ENCODE assay signal across 10 cellular contexts in genomic region chr1:180269848-180270766, GRCh38. TPM values are rescaled to one million over a fixed set of nuclear protein-coding genes. Genes with fewer than 3 reads are reported as not detected.
DNase-seq lines count a peak whose midpoint lies in the region; ATAC-seq, FAIRE-seq and TF ChIP-seq lines count a peak whose summit lies in the region.
"Had no signal": no experiment of that assay in that cellular context is flagged by ENCODE, and none has a peak within 500 bp of the region (broad histone marks: within the 10 kb centered on the region; RNA-seq: fewer than 3 reads in every experiment).

No MANE protein-coding gene starts in this region.

- H3K27me3 ChIP-seq in small intestine (ENCODE audit: control insufficient read depth in 2 of 2, insufficient read depth in 2 of 2, low read length in 2 of 2) (no peaks in the 10 kb centered on the region), ovary (no peaks in the 10 kb centered on the region)
- H3K27me3 ChIP-seq: BLaER1 had no signal

- no peaks in the 10 kb centered on the region for H3K9me3 ChIP-seq in small intestine (ENCODE audit: control insufficient read depth, low read depth)
- no peaks in the 10 kb centered on the region for H3K9me3 ChIP-seq in ovary
- H3K9me3 ChIP-seq: BLaER1 had no signal

- no peak for FAIRE-seq in small intestine (lab: Jason Lieb, UNC)

- intact Hi-C loops in left cardiac atrium (cut with DNase I) (no loop called here), ovary (cut with DNase I) (no loop called here)

- DNase-seq in NCI-H2196 (lab: John Stamatoyannopoulos, UW; ENCODE audit: unreplicated experiment) (peak; percentile 15), NCI-H2196 treated with DMSO at 0.1 percent for 48 hours (lab: John Stamatoyannopoulos, UW; ENCODE audit: unreplicated experiment) (no peak), RPMI8226 (peak; percentile 61), left cardiac atrium (no peak), small intestine (peak; percentile 94), DMS114 treated with DMSO at 0.1 percent for 48 hours (lab: John Stamatoyannopoulos, UW; ENCODE audit: unreplicated experiment) (no peak), amygdala (lab: John Stamatoyannopoulos, UW) (no peak), ovary (no peak)
- DNase-seq: stimulated activated CD4-positive, alpha-beta T cell treated with anti-CD3 and anti-CD28 coated beads, Interleukin-15, amount 100 ng/mL, for 24 hours had no signal

- no peak for TF ChIP-seq CTCF in ovary (IDR thresholded peaks at IDR 0.05)

- WGBS in small intestine, 3 donors: 19 to 57% (median 35%) methylated on average over 13 of the region's 13 CpGs
- 86 to 91% (median 88%) methylated on average over 13 of the region's 13 CpGs for WGBS in ovary, 3 donors

- ATAC-seq in left cardiac atrium: peak; percentile 10 to 57

- H3K4me1 ChIP-seq in small intestine (ENCODE audit: control insufficient read depth in 2 of 2, insufficient read depth in 1 of 2, low read depth in 1 of 2, low read length in 1 of 2) (peaks cover 5 to 12% of the 10 kb centered on the region in 2 donors), ovary (ENCODE audit: insufficient read depth) (peaks cover 5% of the 10 kb centered on the region)

- no peak for TF ChIP-seq POLR2A in ovary (IDR thresholded peaks at IDR 0.05)

- H3K27ac ChIP-seq in small intestine (ENCODE audit: low read depth in 1 of 2, low read length in 1 of 2) (peak overlapping the region; percentile 82 to 84), ovary (no peak overlapping the region)
- H3K27ac ChIP-seq: BLaER1 had no signal

- H3K4me3 ChIP-seq in small intestine (ENCODE audit: low read depth in 1 of 2, low read length in 2 of 2): no peak overlapping the region
- no peak overlapping the region for H3K4me3 ChIP-seq in ovary
- H3K4me3 ChIP-seq: BLaER1 had no signal

- TF ChIP-seq EP300 in ovary (IDR thresholded peaks at IDR 0.05): no peak

- H3K36me3 ChIP-seq in small intestine (ENCODE audit: control insufficient read depth in 2 of 2, insufficient read depth in 2 of 2, low read length in 2 of 2): no peaks in the 10 kb centered on the region
- no peaks in the 10 kb centered on the region for H3K36me3 ChIP-seq in ovary

RNA-seq across cellular contexts. Expression of gene LHX4, which starts 40.0 kb away (rescaled TPM):
- not detected for total RNA-seq in left cardiac atrium
- polyA plus RNA-seq in small intestine: under 1 TPM; 0.18 to 0.27 (median 0.22) TPM
- total RNA-seq in ovary: not detected
- under 1 TPM; 0.05 to 0.10 TPM for polyA plus RNA-seq in ovary

Comparison
In these comparisons a context has a peak if more than half of its experiments do, and no peak if none do; other contexts are left out.
1. DNase-seq: peak in NCI-H2196 (single experiment), RPMI8226 (single experiment) and small intestine (single experiment); none in NCI-H2196 treated with DMSO at 0.1 percent for 48 hours (single experiment), left cardiac atrium (single experiment), DMS114 treated with DMSO at 0.1 percent for 48 hours (single experiment), amygdala (0 of 56) and ovary (0 of 5).
2. H3K27ac ChIP-seq: peak in small intestine (2 of 2); none in ovary (0 of 2).